Comparison of ENCODE assay signal across 1 cellular context in genomic region chr9:71885467-71885866, GRCh38.
TF ChIP-seq lines count a peak whose summit lies in the region.

No MANE protein-coding gene starts in this region.

TF ChIP-seq in endothelial cell of umbilical vein, 7 proteins besides CTCF, POLR2A, EP300 and RAD21:
- TF ChIP-seq EZH2 (IDR thresholded peaks at IDR 0.05; ENCODE audit: borderline replicate concordance, low read depth, low read length, severe bottlenecking) (no peak), GATA2 (IDR thresholded peaks at IDR 0.05; ENCODE audit: insufficient read depth, insufficient read length, low read depth, low read length) (no peak), FOS (IDR thresholded peaks at IDR 0.05; ENCODE audit: borderline replicate concordance, insufficient read depth, low read length) (no peak), JUN (IDR thresholded peaks at IDR 0.05; ENCODE audit: borderline replicate concordance, insufficient read depth, insufficient read length, low read depth) (no peak), MAX (IDR thresholded peaks at IDR 0.05; ENCODE audit: insufficient read depth, insufficient read length) (no peak), POLR2AphosphoS5 (IDR thresholded peaks at IDR 0.05; ENCODE audit: insufficient read depth, low read depth, low read length) (no peak), MYC (IDR thresholded peaks at IDR 0.05; ENCODE audit: low read depth, low read length) (no peak)
